In the genomic region with DNA sequence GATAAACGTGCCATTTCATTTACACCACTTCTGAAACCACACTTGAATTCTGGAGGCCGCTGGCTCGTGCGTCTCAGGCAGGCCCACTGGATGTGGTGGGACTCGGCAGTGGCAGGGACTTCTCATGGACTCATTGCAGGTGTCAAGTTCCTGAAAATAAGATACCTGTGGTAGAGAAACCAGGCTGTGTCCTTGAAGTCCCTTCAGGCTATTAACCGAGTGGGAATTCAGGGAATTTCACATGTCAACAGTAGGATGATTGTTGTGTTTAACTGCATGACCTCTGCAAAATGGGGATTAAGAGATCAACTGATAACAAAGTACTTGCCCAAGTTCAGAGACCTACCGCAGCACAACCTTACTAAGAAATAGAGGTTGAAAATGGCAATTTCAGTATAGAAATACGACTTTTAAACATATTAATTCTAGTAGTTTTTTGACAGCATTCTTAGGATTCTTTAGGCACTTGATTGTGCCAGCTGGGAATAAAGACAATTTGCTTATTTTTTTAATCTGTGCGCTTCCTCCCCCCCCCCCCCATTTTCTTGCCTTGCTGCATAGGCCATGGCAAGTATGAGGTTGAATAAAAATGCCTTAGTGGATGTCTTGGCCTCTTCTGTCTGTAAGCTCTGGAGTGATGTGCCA, we compare ENCODE assay signal across 1 cellular context.
TF ChIP-seq lines count a peak whose summit lies in the region.

No MANE protein-coding gene starts in this region.

TF ChIP-seq in HepG2, 621 proteins besides CTCF, POLR2A, EP300 and RAD21 (continued from another document and continues in another):
- TF ChIP-seq, protein P1, sequence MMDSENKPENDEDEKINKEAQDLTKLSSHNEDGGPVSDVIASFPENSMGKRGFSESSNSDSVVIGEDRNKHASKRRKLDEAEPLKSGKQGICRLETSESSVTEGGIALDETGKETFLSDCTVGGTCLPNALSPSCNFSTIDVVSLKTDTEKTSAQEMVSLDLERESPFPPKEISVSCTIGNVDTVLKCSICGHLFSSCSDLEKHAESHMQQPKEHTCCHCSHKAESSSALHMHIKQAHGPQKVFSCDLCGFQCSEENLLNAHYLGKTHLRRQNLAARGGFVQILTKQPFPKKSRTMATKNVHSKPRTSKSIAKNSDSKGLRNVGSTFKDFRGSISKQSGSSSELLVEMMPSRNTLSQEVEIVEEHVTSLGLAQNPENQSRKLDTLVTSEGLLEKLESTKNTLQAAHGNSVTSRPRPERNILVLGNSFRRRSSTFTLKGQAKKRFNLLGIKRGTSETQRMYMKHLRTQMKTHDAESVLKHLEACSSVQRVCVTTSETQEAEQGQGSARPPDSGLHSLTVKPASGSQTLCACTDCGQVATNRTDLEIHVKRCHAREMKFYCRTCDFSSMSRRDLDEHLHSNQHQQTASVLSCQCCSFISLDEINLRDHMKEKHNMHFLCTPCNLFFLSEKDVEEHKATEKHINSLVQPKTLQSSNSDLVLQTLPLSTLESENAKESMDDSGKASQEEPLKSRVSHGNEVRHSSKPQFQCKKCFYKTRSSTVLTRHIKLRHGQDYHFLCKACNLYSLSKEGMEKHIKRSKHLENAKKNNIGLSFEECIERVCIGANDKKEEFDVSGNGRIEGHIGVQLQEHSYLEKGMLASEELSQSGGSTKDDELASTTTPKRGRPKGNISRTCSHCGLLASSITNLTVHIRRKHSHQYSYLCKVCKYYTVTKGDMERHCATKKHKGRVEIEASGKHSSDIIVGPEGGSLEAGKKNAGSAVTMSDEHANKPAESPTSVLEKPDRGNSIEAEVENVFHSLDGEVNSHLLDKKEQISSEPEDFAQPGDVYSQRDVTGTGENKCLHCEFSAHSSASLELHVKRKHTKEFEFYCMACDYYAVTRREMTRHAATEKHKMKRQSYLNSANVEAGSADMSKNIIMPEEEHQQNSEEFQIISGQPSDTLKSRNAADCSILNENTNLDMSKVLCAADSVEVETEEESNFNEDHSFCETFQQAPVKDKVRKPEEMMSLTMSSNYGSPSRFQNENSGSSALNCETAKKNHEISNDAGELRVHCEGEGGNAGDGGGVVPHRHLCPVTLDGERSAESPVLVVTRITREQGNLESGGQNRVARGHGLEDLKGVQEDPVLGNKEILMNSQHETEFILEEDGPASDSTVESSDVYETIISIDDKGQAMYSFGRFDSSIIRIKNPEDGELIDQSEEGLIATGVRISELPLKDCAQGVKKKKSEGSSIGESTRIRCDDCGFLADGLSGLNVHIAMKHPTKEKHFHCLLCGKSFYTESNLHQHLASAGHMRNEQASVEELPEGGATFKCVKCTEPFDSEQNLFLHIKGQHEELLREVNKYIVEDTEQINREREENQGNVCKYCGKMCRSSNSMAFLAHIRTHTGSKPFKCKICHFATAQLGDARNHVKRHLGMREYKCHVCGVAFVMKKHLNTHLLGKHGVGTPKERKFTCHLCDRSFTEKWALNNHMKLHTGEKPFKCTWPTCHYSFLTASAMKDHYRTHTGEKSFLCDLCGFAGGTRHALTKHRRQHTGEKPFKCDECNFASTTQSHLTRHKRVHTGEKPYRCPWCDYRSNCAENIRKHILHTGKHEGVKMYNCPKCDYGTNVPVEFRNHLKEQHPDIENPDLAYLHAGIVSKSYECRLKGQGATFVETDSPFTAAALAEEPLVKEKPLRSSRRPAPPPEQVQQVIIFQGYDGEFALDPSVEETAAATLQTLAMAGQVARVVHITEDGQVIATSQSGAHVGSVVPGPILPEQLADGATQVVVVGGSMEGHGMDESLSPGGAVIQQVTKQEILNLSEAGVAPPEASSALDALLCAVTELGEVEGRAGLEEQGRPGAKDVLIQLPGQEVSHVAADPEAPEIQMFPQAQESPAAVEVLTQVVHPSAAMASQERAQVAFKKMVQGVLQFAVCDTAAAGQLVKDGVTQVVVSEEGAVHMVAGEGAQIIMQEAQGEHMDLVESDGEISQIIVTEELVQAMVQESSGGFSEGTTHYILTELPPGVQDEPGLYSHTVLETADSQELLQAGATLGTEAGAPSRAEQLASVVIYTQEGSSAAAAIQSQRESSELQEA (CRISPR knock-in tag; IDR thresholded peaks at IDR 0.05; ENCODE audit: not compliant biosample characterization), result no peak
- no peak for TF ChIP-seq ZNF678 (CRISPR knock-in tag; IDR thresholded peaks at IDR 0.05)
- TF ChIP-seq SIN3B (IDR thresholded peaks at IDR 0.05; ENCODE audit: low read length), result no peak
- no peak for TF ChIP-seq ZZZ3 (CRISPR knock-in tag; IDR thresholded peaks at IDR 0.05; ENCODE audit: borderline replicate concordance)
- TF ChIP-seq SNAI1 (CRISPR knock-in tag; IDR thresholded peaks at IDR 0.05; ENCODE audit: borderline replicate concordance), result no peak
- peak; percentile 76; the same call in 1 of the 2 replicates for TF ChIP-seq EHMT2 (IDR thresholded peaks at IDR 0.05; ENCODE audit: borderline replicate concordance, low read depth, low read length)
- peak; percentile 67; the same call in 1 of the 2 replicates for TF ChIP-seq ZBTB7B (CRISPR knock-in tag; IDR thresholded peaks at IDR 0.05)
- peak; percentile 91 for TF ChIP-seq ZNF331 (CRISPR knock-in tag; IDR thresholded peaks at IDR 0.05)
- TF ChIP-seq ZSCAN29 (CRISPR knock-in tag; conservative IDR thresholded peaks at IDR 0.05), result peak; percentile 45; the same call in 1 of the 2 replicates
- TF ChIP-seq NR2F2 (IDR thresholded peaks at IDR 0.05; ENCODE audit: borderline replicate concordance, low read depth), result peak; percentile 96
- 0 out of 2 replicates have a peak, but pooled peaks have one; percentile 34 for TF ChIP-seq ZNF24 (IDR thresholded peaks at IDR 0.05)
- peak; percentile 96 for TF ChIP-seq NR2F6 (IDR thresholded peaks at IDR 0.05)
- peak; percentile 98 for TF ChIP-seq NR2F6 (CRISPR knock-in tag; IDR thresholded peaks at IDR 0.05)
- TF ChIP-seq FOXA1 (IDR thresholded peaks at IDR 0.05), result 0 out of 2 replicates have a peak, but pooled peaks have one; percentile 53
- TF ChIP-seq FOXA1 (CRISPR knock-in tag; IDR thresholded peaks at IDR 0.05), result peak; percentile 96
- TF ChIP-seq ZSCAN9 (CRISPR knock-in tag; IDR thresholded peaks at IDR 0.05; ENCODE audit: borderline replicate concordance), result peak; percentile 89
- peak; percentile 71 for TF ChIP-seq HNF4A (CRISPR knock-in tag; IDR thresholded peaks at IDR 0.05)
- peak; percentile 88; the same call in 1 of the 2 replicates for TF ChIP-seq FOXK1 (CRISPR knock-in tag; IDR thresholded peaks at IDR 0.05; ENCODE audit: borderline replicate concordance, low read depth)
- TF ChIP-seq ZNF792 (CRISPR knock-in tag; IDR thresholded peaks at IDR 0.05), result peak; percentile 38; the same call in 1 of the 2 replicates
- peak; percentile 99 for TF ChIP-seq PITX1 (CRISPR knock-in tag; IDR thresholded peaks at IDR 0.05)
- no peak for TF ChIP-seq SIN3A (IDR thresholded peaks at IDR 0.05; ENCODE audit: borderline replicate concordance, low read depth, low read length)
- TF ChIP-seq, protein P2, sequence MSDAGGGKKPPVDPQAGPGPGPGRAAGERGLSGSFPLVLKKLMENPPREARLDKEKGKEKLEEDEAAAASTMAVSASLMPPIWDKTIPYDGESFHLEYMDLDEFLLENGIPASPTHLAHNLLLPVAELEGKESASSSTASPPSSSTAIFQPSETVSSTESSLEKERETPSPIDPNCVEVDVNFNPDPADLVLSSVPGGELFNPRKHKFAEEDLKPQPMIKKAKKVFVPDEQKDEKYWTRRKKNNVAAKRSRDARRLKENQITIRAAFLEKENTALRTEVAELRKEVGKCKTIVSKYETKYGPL (CRISPR knock-in tag; IDR thresholded peaks at IDR 0.05), result no peak
- TF ChIP-seq DPF2 (CRISPR knock-in tag; IDR thresholded peaks at IDR 0.05; ENCODE audit: borderline replicate concordance, low read depth), result peak; percentile 82
- TF ChIP-seq, protein P3, sequence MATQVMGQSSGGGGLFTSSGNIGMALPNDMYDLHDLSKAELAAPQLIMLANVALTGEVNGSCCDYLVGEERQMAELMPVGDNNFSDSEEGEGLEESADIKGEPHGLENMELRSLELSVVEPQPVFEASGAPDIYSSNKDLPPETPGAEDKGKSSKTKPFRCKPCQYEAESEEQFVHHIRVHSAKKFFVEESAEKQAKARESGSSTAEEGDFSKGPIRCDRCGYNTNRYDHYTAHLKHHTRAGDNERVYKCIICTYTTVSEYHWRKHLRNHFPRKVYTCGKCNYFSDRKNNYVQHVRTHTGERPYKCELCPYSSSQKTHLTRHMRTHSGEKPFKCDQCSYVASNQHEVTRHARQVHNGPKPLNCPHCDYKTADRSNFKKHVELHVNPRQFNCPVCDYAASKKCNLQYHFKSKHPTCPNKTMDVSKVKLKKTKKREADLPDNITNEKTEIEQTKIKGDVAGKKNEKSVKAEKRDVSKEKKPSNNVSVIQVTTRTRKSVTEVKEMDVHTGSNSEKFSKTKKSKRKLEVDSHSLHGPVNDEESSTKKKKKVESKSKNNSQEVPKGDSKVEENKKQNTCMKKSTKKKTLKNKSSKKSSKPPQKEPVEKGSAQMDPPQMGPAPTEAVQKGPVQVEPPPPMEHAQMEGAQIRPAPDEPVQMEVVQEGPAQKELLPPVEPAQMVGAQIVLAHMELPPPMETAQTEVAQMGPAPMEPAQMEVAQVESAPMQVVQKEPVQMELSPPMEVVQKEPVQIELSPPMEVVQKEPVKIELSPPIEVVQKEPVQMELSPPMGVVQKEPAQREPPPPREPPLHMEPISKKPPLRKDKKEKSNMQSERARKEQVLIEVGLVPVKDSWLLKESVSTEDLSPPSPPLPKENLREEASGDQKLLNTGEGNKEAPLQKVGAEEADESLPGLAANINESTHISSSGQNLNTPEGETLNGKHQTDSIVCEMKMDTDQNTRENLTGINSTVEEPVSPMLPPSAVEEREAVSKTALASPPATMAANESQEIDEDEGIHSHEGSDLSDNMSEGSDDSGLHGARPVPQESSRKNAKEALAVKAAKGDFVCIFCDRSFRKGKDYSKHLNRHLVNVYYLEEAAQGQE (IDR thresholded peaks at IDR 0.05; ENCODE audit: borderline replicate concordance in 1 of 2, low read depth in 1 of 2, low read length in 2 of 2), result peak in 1 of 2 experiments; percentile 69; a peak in 1 of 4 replicates
- peak; percentile 90 for TF ChIP-seq NCOA2 (CRISPR knock-in tag; IDR thresholded peaks at IDR 0.05)
- TF ChIP-seq HNF1A (IDR thresholded peaks at IDR 0.05; ENCODE audit: low read depth), result 0 out of 2 replicates have a peak, but pooled peaks have one; percentile 51
- TF ChIP-seq HNF1A (CRISPR knock-in tag; IDR thresholded peaks at IDR 0.05; ENCODE audit: borderline replicate concordance), result peak; percentile 61; the same call in 1 of the 2 replicates
- TF ChIP-seq ZNF766 (CRISPR knock-in tag; IDR thresholded peaks at IDR 0.05; ENCODE audit: borderline replicate concordance), result no peak
- no peak for TF ChIP-seq ZBTB39 (CRISPR knock-in tag; IDR thresholded peaks at IDR 0.05)
- TF ChIP-seq ZNF280D (CRISPR knock-in tag; IDR thresholded peaks at IDR 0.05), result no peak
- peak; percentile 99 for TF ChIP-seq SOX5 (CRISPR knock-in tag; IDR thresholded peaks at IDR 0.05; ENCODE audit: borderline replicate concordance)
- TF ChIP-seq TMF1 (CRISPR knock-in tag; IDR thresholded peaks at IDR 0.05; ENCODE audit: low read depth), result no peak
